23 cellular contexts compared by ENCODE assay signal in genomic region chr11:134880788-134881187, GRCh38.
"Had no signal": no experiment of that assay in that cellular context is flagged by ENCODE, and none has a peak within 500 bp of the region (broad histone marks: within the 10 kb centered on the region; RNA-seq: fewer than 3 reads in every experiment).

No MANE protein-coding gene starts in this region.

- H3K27ac ChIP-seq: colonic mucosa, coronary artery, dorsolateral prefrontal cortex, epithelial cell of prostate, esophagus squamous epithelium, foreskin keratinocyte, gastrocnemius medialis, gastroesophageal sphincter, heart left ventricle, heart right ventricle had no signal

- H3K9me3 Mint-ChIP-seq: dendritic cell treated with granulocyte-macrophage colony-stimulating factor and Interleukin-4, amounts not matched to agents 40 ng/mL and 50 ng/mL, for 4 days; effector memory CD8-positive, alpha-beta T cell; endodermal cell had no signal

- H3K4me3 Mint-ChIP-seq: dendritic cell treated with granulocyte-macrophage colony-stimulating factor and Interleukin-4, amounts not matched to agents 40 ng/mL and 50 ng/mL, for 4 days; effector memory CD8-positive, alpha-beta T cell; endodermal cell had no signal

- H3K4me1 ChIP-seq: colonic mucosa, esophagus squamous epithelium, foreskin keratinocyte, gastrocnemius medialis, gastroesophageal sphincter, heart left ventricle, heart right ventricle had no signal

- H3K4me1 Mint-ChIP-seq: endodermal cell had no signal

- ATAC-seq: effector memory CD8-positive, alpha-beta T cell; esophagus mucosa; foreskin keratinocyte; gastrocnemius medialis; gastroesophageal sphincter; heart left ventricle; heart right ventricle had no signal

- H3K27me3 ChIP-seq: colonic mucosa, foreskin keratinocyte, gastrocnemius medialis had no signal

- H3K27ac Mint-ChIP-seq: dendritic cell treated with granulocyte-macrophage colony-stimulating factor and Interleukin-4, amounts not matched to agents 40 ng/mL and 50 ng/mL, for 4 days; effector memory CD8-positive, alpha-beta T cell; endodermal cell had no signal

- H3K9me3 ChIP-seq: colonic mucosa, esophagus squamous epithelium, gastrocnemius medialis, gastroesophageal sphincter, heart left ventricle, heart right ventricle had no signal

- H3K36me3 ChIP-seq: colonic mucosa, esophagus squamous epithelium, gastrocnemius medialis, gastroesophageal sphincter, heart left ventricle, heart right ventricle had no signal

- DNase-seq: colonic mucosa; cortex of kidney; dermis blood vessel endothelial cell; dorsolateral prefrontal cortex; effector CD4-positive, alpha-beta T cell; effector CD8-positive, alpha-beta T cell; effector memory CD4-positive, alpha-beta T cell; effector memory CD8-positive, alpha-beta T cell; endodermal cell; erythroblast; esophagus squamous epithelium; foreskin fibroblast; foreskin keratinocyte; foreskin melanocyte; gastrocnemius medialis; glutamatergic neuron; heart left ventricle; heart right ventricle had no signal

- H3K4me3 ChIP-seq: colonic mucosa, coronary artery, dorsolateral prefrontal cortex, esophagus squamous epithelium, gastrocnemius medialis, gastroesophageal sphincter, heart left ventricle, heart right ventricle had no signal
